ENCODE assay signal across 26 cellular contexts in the genomic region with DNA sequence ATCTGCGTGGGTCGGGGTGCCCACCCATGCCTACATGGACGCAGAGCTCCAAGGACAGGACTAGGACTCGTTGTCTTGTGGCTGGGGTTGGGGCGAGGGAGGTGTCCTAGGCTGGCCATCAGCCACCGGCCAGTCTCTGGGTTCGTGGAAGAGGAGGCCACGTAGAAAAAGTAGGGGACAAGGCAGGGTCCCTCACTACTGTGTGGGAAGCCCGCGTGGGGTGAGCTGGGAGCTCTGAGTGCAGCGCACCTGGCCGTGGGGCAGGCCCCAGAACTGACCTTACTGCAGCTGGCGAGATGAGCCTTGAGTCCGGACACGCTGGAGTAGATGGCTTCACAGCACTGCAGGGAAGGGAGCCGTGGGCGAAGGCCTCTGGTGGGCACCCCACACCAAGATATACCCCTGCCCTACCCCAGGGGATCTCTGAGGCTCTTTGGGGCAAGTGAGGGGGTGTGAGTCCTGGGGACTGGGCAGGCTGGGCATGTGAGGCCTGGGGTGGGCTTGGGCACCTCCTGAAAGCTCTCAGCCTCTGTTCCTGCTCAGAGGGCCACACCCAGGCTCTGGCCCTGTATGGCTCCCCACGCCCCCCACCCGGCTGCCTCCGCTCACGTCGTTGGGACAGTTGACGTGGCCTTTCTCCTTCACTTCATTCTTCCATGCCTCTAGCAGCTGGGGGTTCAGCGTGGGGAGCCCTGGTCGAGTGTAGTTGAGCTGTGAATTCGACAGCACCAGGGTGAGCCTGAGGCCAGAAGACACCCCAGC.
"Had no signal": no experiment of that assay in that cellular context is flagged by ENCODE, and none has a peak within 500 bp of the region (broad histone marks: within the 10 kb centered on the region; RNA-seq: fewer than 3 reads in every experiment).

No MANE protein-coding gene starts in this region.

- ATAC-seq: gastroesophageal sphincter; left lobe of liver; natural killer cell treated with Interleukin-12 subunit alpha and Interleukin-12 subunit beta and Interleukin-15 and Interleukin-18, amount 100 ng/mL, for 72 hours; right lobe of liver; SK-N-SH treated with all-trans-retinoic acid at 6 μM for 48 hours; stimulated activated memory B cell treated with anti-CD40 and anti-IgM and Interleukin-4, amounts not matched to agents 10 μg/mL and 1 μg/mL and 100 μg/mL, for 72 hours; T-helper 17 cell; upper lobe of right lung had no signal

- H3K9me3 ChIP-seq: gastroesophageal sphincter, right lobe of liver, suprapubic skin, tibial artery, upper lobe of right lung had no signal

- H3K9ac ChIP-seq: parathyroid adenoma had no signal

- H3K4me1 ChIP-seq: parathyroid adenoma had no signal

- H3K27ac ChIP-seq: brain microvascular endothelial cell, gastroesophageal sphincter, parathyroid adenoma, right lobe of liver, skin epidermis, suprapubic skin, tibial artery, upper lobe of right lung had no signal

- H3K79me2 ChIP-seq: parathyroid adenoma had no signal

- H3K27me3 ChIP-seq: brain microvascular endothelial cell, gastroesophageal sphincter, right lobe of liver, suprapubic skin, tibial artery, upper lobe of right lung had no signal

- FAIRE-seq: astrocyte, endothelial cell of umbilical vein had no signal

- DNase-seq: activated B cell treated with CpG ODN at 0.5 μM for 24 hours; activated effector memory CD4-positive, alpha-beta T cell treated with Interleukin-2 at 50 U/mL for 16 hours; activated naive CD4-positive, alpha-beta T cell treated with Interleukin-2 at 50 U/mL for 16 hours; brain microvascular endothelial cell; caudate nucleus; cortex of kidney; hypothalamus; immature natural killer cell; mesendoderm; stimulated activated CD4-positive, alpha-beta T cell treated with anti-CD3 and anti-CD28 coated beads, Interleukin-4, amount 100 ng/mL, for 24 hours; T-helper 17 cell; T1000; tibial artery; upper lobe of right lung had no signal

- H2AFZ ChIP-seq: parathyroid adenoma had no signal

- H3K4me3 ChIP-seq: gastroesophageal sphincter, lung, right lobe of liver, skin epidermis, suprapubic skin, tibial artery, upper lobe of right lung had no signal
